ENCODE assay signal across 1 cellular context in genomic region chr12:113416091-113416754, GRCh38.
TF ChIP-seq lines count a peak whose summit lies in the region.

No MANE protein-coding gene starts in this region.

TF ChIP-seq in K562, 482 proteins besides CTCF, POLR2A, EP300 and RAD21 (continued from another document and continues in another):
- TF ChIP-seq SFPQ (IDR thresholded peaks at IDR 0.05; ENCODE audit: low read depth, low read length) = no peak
- peak; percentile 35; the same call in 1 of the 2 replicates for TF ChIP-seq NBN (IDR thresholded peaks at IDR 0.05; ENCODE audit: low read depth)
- peak; percentile 40; the same call in 1 of the 2 replicates for TF ChIP-seq GABPB1 (CRISPR knock-in tag; IDR thresholded peaks at IDR 0.05)
- TF ChIP-seq THRB (CRISPR knock-in tag; conservative IDR thresholded peaks at IDR 0.05) = no peak
- no peak for TF ChIP-seq ZNF253 (CRISPR knock-in tag; conservative IDR thresholded peaks at IDR 0.05)
- no peak for TF ChIP-seq IRF9 (tag; IDR thresholded peaks at IDR 0.05)
- no peak for TF ChIP-seq NFIC (IDR thresholded peaks at IDR 0.05)
- no peak for TF ChIP-seq DMBX1 (CRISPR knock-in tag; IDR thresholded peaks at IDR 0.05; ENCODE audit: borderline replicate concordance)
- TF ChIP-seq ILK (tag; IDR thresholded peaks at IDR 0.05; ENCODE audit: borderline replicate concordance, low read depth) = no peak
- no peak for TF ChIP-seq CHD4 (IDR thresholded peaks at IDR 0.05; ENCODE audit: insufficient read depth, insufficient replicate concordance, low read depth, low read length, poor library complexity, severe bottlenecking)
- TF ChIP-seq CAMTA2 (CRISPR knock-in tag; conservative IDR thresholded peaks at IDR 0.05) = no peak
- no peak for TF ChIP-seq NCOR1 (IDR thresholded peaks at IDR 0.05)
- TF ChIP-seq ARID3A (IDR thresholded peaks at IDR 0.05; ENCODE audit: borderline replicate concordance, low read depth, low read length) = no peak
- TF ChIP-seq TFAM (CRISPR knock-in tag; conservative IDR thresholded peaks at IDR 0.05) = no peak
- TF ChIP-seq ZNF121 (CRISPR knock-in tag; conservative IDR thresholded peaks at IDR 0.05) = 0 out of 2 replicates have a peak, but pooled peaks have one; percentile 3
- TF ChIP-seq PPARD (CRISPR knock-in tag; IDR thresholded peaks at IDR 0.05) = no peak
- no peak for TF ChIP-seq NCOA2 (IDR thresholded peaks at IDR 0.05; ENCODE audit: partially characterized antibody in 2 of 2)
- TF ChIP-seq ZNF707 (CRISPR knock-in tag; conservative IDR thresholded peaks at IDR 0.05) = no peak
- no peak for TF ChIP-seq KAT8 (IDR thresholded peaks at IDR 0.05; ENCODE audit: low read depth)
- TF ChIP-seq CHCHD3 (CRISPR knock-in tag; IDR thresholded peaks at IDR 0.05) = no peak
- no peak for TF ChIP-seq UBTF (IDR thresholded peaks at IDR 0.05; ENCODE audit: borderline replicate concordance in 1 of 2, low read depth in 2 of 2, low read length in 2 of 2)
- TF ChIP-seq BRF1 (IDR thresholded peaks at IDR 0.05; ENCODE audit: borderline replicate concordance, extremely low read depth, insufficient read length) = no peak
- no peak for TF ChIP-seq FOXP4 (CRISPR knock-in tag; IDR thresholded peaks at IDR 0.05; ENCODE audit: borderline replicate concordance)
- no peak for TF ChIP-seq ZNF263 (CRISPR knock-in tag; IDR thresholded peaks at IDR 0.05; ENCODE audit: borderline replicate concordance)
- no peak for TF ChIP-seq ZNF830 (CRISPR knock-in tag; IDR thresholded peaks at IDR 0.05)
- no peak; the same call in 1 of the 2 replicates for TF ChIP-seq GTF2E2 (tag; IDR thresholded peaks at IDR 0.05)
- no peak for TF ChIP-seq ZNF282 (CRISPR knock-in tag; IDR thresholded peaks at IDR 0.05)
- TF ChIP-seq HDAC8 (tag; IDR thresholded peaks at IDR 0.05) = no peak
- TF ChIP-seq ZFP91 (CRISPR knock-in tag; IDR thresholded peaks at IDR 0.05) = no peak
- TF ChIP-seq SRSF3 (IDR thresholded peaks at IDR 0.05; ENCODE audit: insufficient read depth, low read length) = no peak
- no peak for TF ChIP-seq SLC30A9 (CRISPR knock-in tag; IDR thresholded peaks at IDR 0.05)
- TF ChIP-seq KLF13 (tag; IDR thresholded peaks at IDR 0.05; ENCODE audit: borderline replicate concordance, low read depth) = no peak
- TF ChIP-seq ZNF512 (tag; IDR thresholded peaks at IDR 0.05) = no peak
- TF ChIP-seq E2F5 (CRISPR knock-in tag; IDR thresholded peaks at IDR 0.05) = no peak
- no peak for TF ChIP-seq ZNF431 (CRISPR knock-in tag; IDR thresholded peaks at IDR 0.05)
- TF ChIP-seq POLR3A (IDR thresholded peaks at IDR 0.05; ENCODE audit: borderline replicate concordance, extremely low read depth, insufficient read depth, insufficient read length) = no peak
- no peak for TF ChIP-seq ARID3B (CRISPR knock-in tag; IDR thresholded peaks at IDR 0.05; ENCODE audit: borderline replicate concordance)
- no peak for TF ChIP-seq PRPF4 (IDR thresholded peaks at IDR 0.05; ENCODE audit: insufficient read depth, low read depth, low read length, poor library complexity, severe bottlenecking)
- TF ChIP-seq PHTF2 (CRISPR knock-in tag; IDR thresholded peaks at IDR 0.05) = no peak
- no peak for TF ChIP-seq ZNF133 (CRISPR knock-in tag; IDR thresholded peaks at IDR 0.05)
- no peak for TF ChIP-seq ELF2 (CRISPR knock-in tag; IDR thresholded peaks at IDR 0.05)
- TF ChIP-seq NR2C1 (IDR thresholded peaks at IDR 0.05) = peak; percentile 62; the same call in 1 of the 2 replicates
- TF ChIP-seq NR2C1 (tag; IDR thresholded peaks at IDR 0.05) = peak; percentile 65; the same call in 1 of the 2 replicates
